Comparison of ENCODE assay signal across 8 cellular contexts in the genomic region with DNA sequence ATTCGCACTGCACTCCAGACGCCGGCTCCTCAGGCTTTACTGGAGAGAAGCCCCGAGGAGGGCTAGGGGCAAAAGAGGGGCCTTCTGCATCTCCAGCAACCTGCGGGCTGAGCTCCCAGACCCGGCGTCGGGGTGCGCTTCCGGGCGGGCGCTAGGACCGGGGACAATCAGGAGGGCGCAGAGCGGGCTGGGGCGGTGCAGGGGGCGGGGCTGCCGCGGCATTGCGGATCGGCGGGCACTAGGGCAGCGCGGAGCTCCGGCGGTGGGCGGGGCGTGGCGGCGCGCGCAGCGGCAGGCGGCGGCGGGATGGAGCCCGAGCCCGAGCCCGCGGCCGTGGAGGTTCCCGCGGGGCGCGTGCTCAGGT. TPM values are rescaled to one million over a fixed set of nuclear protein-coding genes. Genes with fewer than 3 reads are reported as not detected.
A peak's percentile ranks its signal among the peaks of the same experiment; 100 is the strongest.
DNase-seq lines count a peak whose midpoint lies in the region; FAIRE-seq and TF ChIP-seq lines count a peak whose summit lies in the region.

Gene TSEN54, plus strand, starts transcription at position 274 of the 364 bp plus-strand sequence. Its CDS starts 33 bp downstream, at position 307.

- H3K4me3 ChIP-seq in MM.1S (ENCODE audit: low read length) = peak within 1 kb of the TSS; percentile 93
- H3K4me3 ChIP-seq in neural cell (ENCODE audit: low read length) = peak within 1 kb of the TSS; percentile 95
- H3K4me3 ChIP-seq in stomach = peak within 1 kb of the TSS; percentile 75 to 98 (median 90)

- H3K36me3 ChIP-seq in MM.1S (replicated peaks; ENCODE audit: insufficient read depth, low read length) = no peaks in the 10 kb centered on the region
- no peaks in the 10 kb centered on the region for H3K36me3 ChIP-seq in neural cell (ENCODE audit: insufficient read depth, low read length)
- peaks cover 5 to 25% (median 20%) of the 10 kb centered on the region in 4 donors for H3K36me3 ChIP-seq in stomach

- H3K27me3 ChIP-seq in MM.1S (replicated peaks; ENCODE audit: insufficient read depth, low read length) (no peaks in the 10 kb centered on the region), neural cell (ENCODE audit: insufficient read depth, low read depth, low read length) (no peaks in the 10 kb centered on the region), stomach (peaks cover 0 to 9% (median 0%) of the 10 kb centered on the region in 3 donors)

- TF ChIP-seq EP300 in neural cell (conservative IDR thresholded peaks at IDR 0.05; ENCODE audit: poor library complexity, severe bottlenecking) (no peak), stomach (IDR thresholded peaks at IDR 0.05) (no peak)

- intact Hi-C loops in stomach (cut with DNase I; ENCODE audit: low total_unique reads) = no loop called here

- H3K9me3 ChIP-seq in MM.1S (replicated peaks; ENCODE audit: insufficient read depth, low read length) = no peaks in the 10 kb centered on the region
- H3K9me3 ChIP-seq in neural cell (ENCODE audit: low read length) = no peaks in the 10 kb centered on the region
- H3K9me3 ChIP-seq in stomach = no peaks in the 10 kb centered on the region

- H4K20me1 ChIP-seq in MM.1S (ENCODE audit: insufficient read depth, low read length) (no peaks in the 10 kb centered on the region), neural cell (ENCODE audit: insufficient read depth) (no peaks in the 10 kb centered on the region)

- H3K9me2 ChIP-seq in MM.1S (replicated peaks; ENCODE audit: insufficient read depth, low read length) = no peaks in the 10 kb centered on the region
- no peaks in the 10 kb centered on the region for H3K9me2 ChIP-seq in neural cell (ENCODE audit: insufficient read depth, low read length)

- H3K9ac ChIP-seq in MM.1S (ENCODE audit: low read length) (peak within 1 kb of the TSS; percentile 66; the same call in 1 of the 2 replicates), neural cell (ENCODE audit: low read length) (peak within 1 kb of the TSS; percentile 90)

- H2AFZ ChIP-seq in MM.1S (ENCODE audit: low read length) = peak within 1 kb of the TSS; percentile 79
- H2AFZ ChIP-seq in neural cell (ENCODE audit: low read depth, low read length) = peak within 1 kb of the TSS; percentile 97

- 0 to 1% (median 0%) methylated on average over 14 to 44 of the region's 45 CpGs for WGBS in stomach, 5 donors

- peak; percentile 96 for DNase-seq in Daoy (ENCODE audit: low read depth)
- DNase-seq in H54 (ENCODE audit: insufficient read length, low spot score) = peak; percentile 99
- DNase-seq in MM.1S = peak; percentile 93
- DNase-seq in SIG-M5 treated with dmso at 0.1 percent for 504 hours (lab: John Stamatoyannopoulos, UW; ENCODE audit: unreplicated experiment) = peak; percentile 91
- peak; percentile 94 for DNase-seq in activated gamma-delta T cell (lab: John Stamatoyannopoulos, UW)
- peak; percentile 76 for DNase-seq in fibroblast of the conjunctiva (ENCODE audit: low read depth)
- peak; percentile 96 for DNase-seq in stomach

- peaks cover 13% of the 10 kb centered on the region for H3K4me1 ChIP-seq in MM.1S (ENCODE audit: low read length)
- H3K4me1 ChIP-seq in stomach = peaks cover 50 to 77% (median 61%) of the 10 kb centered on the region in 4 donors

- H3K79me2 ChIP-seq in MM.1S (ENCODE audit: low read length) (peaks cover 17% of the 10 kb centered on the region), neural cell (replicated peaks; ENCODE audit: insufficient read depth, low read length) (peaks cover 17% of the 10 kb centered on the region)

- H3K27ac ChIP-seq in MM.1S (ENCODE audit: low read length) (peak within 1 kb of the TSS; percentile 37; the same call in 1 of the 2 replicates), neural cell (ENCODE audit: low read length) (peak within 1 kb of the TSS; percentile 87), stomach (peak within 1 kb of the TSS; percentile 89 to 94 (median 92))

- TF ChIP-seq CTCF in MM.1S (IDR thresholded peaks at IDR 0.05; ENCODE audit: low read length) = no peak
- no peak for TF ChIP-seq CTCF in neural cell (IDR thresholded peaks at IDR 0.05; ENCODE audit: poor library complexity, severe bottlenecking)
- TF ChIP-seq CTCF in stomach (IDR thresholded peaks at IDR 0.05) = no peak

- TF ChIP-seq POLR2A in H54 (IDR thresholded peaks at IDR 0.05; ENCODE audit: low read depth, low read length) = peak; percentile 73
- TF ChIP-seq POLR2A in stomach (IDR thresholded peaks at IDR 0.05) = no peak

- no peak for TF ChIP-seq RAD21 in neural cell (conservative IDR thresholded peaks at IDR 0.05)

- FAIRE-seq in H54 (lab: Jason Lieb, UNC) = no peak

- peaks cover 7% of the 10 kb centered on the region; the same call in 1 of the 2 replicates for H3F3A ChIP-seq in MM.1S (ENCODE audit: insufficient read depth, low read length)
- no peaks in the 10 kb centered on the region for H3F3A ChIP-seq in neural cell (ENCODE audit: insufficient read depth, low read length, poor library complexity, severe bottlenecking)

- peak within 1 kb of the TSS; percentile 87 for H3K4me2 ChIP-seq in MM.1S (ENCODE audit: low read depth, low read length)
- peak within 1 kb of the TSS; percentile 89 for H3K4me2 ChIP-seq in neural cell (ENCODE audit: low read length)

TF ChIP-seq in neural cell, 6 proteins besides CTCF, POLR2A, EP300 and RAD21:
- TF ChIP-seq SMC3 (conservative IDR thresholded peaks at IDR 0.05; ENCODE audit: poor library complexity) (no peak), EZH2 (IDR thresholded peaks at IDR 0.05; ENCODE audit: borderline replicate concordance, insufficient read depth, low read length, poor library complexity, severe bottlenecking) (no peak), MXI1 (conservative IDR thresholded peaks at IDR 0.05; ENCODE audit: poor library complexity, severe bottlenecking) (no peak), POLR2AphosphoS5 (IDR thresholded peaks at IDR 0.05) (peak; percentile 62), TAF1 (IDR thresholded peaks at IDR 0.05; ENCODE audit: low read depth) (peak; percentile 80)
- TF ChIP-seq, protein P1, sequence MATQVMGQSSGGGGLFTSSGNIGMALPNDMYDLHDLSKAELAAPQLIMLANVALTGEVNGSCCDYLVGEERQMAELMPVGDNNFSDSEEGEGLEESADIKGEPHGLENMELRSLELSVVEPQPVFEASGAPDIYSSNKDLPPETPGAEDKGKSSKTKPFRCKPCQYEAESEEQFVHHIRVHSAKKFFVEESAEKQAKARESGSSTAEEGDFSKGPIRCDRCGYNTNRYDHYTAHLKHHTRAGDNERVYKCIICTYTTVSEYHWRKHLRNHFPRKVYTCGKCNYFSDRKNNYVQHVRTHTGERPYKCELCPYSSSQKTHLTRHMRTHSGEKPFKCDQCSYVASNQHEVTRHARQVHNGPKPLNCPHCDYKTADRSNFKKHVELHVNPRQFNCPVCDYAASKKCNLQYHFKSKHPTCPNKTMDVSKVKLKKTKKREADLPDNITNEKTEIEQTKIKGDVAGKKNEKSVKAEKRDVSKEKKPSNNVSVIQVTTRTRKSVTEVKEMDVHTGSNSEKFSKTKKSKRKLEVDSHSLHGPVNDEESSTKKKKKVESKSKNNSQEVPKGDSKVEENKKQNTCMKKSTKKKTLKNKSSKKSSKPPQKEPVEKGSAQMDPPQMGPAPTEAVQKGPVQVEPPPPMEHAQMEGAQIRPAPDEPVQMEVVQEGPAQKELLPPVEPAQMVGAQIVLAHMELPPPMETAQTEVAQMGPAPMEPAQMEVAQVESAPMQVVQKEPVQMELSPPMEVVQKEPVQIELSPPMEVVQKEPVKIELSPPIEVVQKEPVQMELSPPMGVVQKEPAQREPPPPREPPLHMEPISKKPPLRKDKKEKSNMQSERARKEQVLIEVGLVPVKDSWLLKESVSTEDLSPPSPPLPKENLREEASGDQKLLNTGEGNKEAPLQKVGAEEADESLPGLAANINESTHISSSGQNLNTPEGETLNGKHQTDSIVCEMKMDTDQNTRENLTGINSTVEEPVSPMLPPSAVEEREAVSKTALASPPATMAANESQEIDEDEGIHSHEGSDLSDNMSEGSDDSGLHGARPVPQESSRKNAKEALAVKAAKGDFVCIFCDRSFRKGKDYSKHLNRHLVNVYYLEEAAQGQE (IDR thresholded peaks at IDR 0.05; ENCODE audit: borderline replicate concordance) = peak; percentile 81
TF ChIP-seq in neural cell: peak in this region for 3.

RNA-seq across cellular contexts. Expression of gene TSEN54, which starts in this region (rescaled TPM):
- total RNA-seq in Daoy (2014; rRNA removed; shearing (Covaris generic)) = 30.0 and 49.1 TPM in 2 replicates
- 32.2 and 37.7 TPM in 2 replicates for polyA plus RNA-seq in neural cell
- 10.4 and 23.9 TPM in 2 replicates for polyA minus RNA-seq in neural cell
- total RNA-seq in stomach = 100 to 1,000 TPM in 2 of 5 donors, 10 to 100 TPM in 3; 13.2 to 219 (median 48.1) TPM
- 10 to 100 TPM; 20.8 to 49.7 (median 36.2) TPM for polyA plus RNA-seq in stomach

Comparison
In these comparisons a context has a peak if more than half of its experiments do, and no peak if none do; other contexts are left out.
1. Peak in every context shown above with its lines: DNase-seq, H3K4me3 ChIP-seq and H3K27ac ChIP-seq.
2. H3K27ac ChIP-seq: peak in every context shown above with its lines; median percentile 92 in stomach; 87 in neural cell; 37 in MM.1S.